Comparison of ENCODE assay signal across 24 cellular contexts in the genomic region with DNA sequence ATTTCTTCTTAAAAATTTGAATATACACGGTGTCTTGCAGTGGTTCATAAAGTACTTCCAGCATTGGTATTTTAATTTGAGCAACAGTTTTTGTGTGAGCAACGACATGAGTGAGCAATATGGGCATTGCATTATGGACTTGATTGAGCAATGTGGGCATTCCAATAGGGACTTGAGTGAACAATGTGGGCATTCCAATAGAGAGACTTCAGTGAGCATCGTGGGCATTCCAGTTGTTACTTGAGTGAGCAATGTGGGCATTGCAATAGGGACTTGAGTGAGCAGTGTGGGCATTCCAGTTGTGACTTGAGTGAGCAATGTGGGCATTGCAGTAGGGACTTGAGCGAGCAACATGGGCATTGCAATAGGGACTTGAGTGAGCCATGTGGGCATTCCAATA.
"Had no signal": no experiment of that assay in that cellular context is flagged by ENCODE, and none has a peak within 500 bp of the region (broad histone marks: within the 10 kb centered on the region; RNA-seq: fewer than 3 reads in every experiment).

No MANE protein-coding gene starts in this region.

- H3K27me3 ChIP-seq: esophagus muscularis mucosa, foreskin keratinocyte, hepatocyte, neutrophil, testis, tibial nerve had no signal

- FAIRE-seq: endometrium, kidney had no signal

- H3K27ac ChIP-seq: epithelial cell of prostate, esophagus muscularis mucosa, foreskin keratinocyte, hepatocyte, left ventricle myocardium inferior, lower lobe of right lung, neutrophil, psoas muscle, skin epidermis, testis, tibial nerve had no signal

- H3K27me3 Mint-ChIP-seq: naive thymus-derived CD4-positive, alpha-beta T cell; stimulated activated naive B cell treated with anti-CD40 and anti-IgM and Interleukin-4, amounts not matched to agents 10 μg/mL and 1 μg/mL and 100 μg/mL, for 72 hours; stimulated activated naive CD8-positive, alpha-beta T cell treated with anti-CD3 and anti-CD28 coated beads, Interleukin-15, amount 100 ng/mL, for 72 hours had no signal

- H3K4me3 ChIP-seq: esophagus muscularis mucosa, hepatocyte, left ventricle myocardium inferior, lower lobe of right lung, psoas muscle, skin epidermis, testis, tibial nerve had no signal

- H3K4me2 ChIP-seq: hepatocyte had no signal

- H3K4me1 ChIP-seq: esophagus muscularis mucosa, foreskin keratinocyte, lower lobe of right lung, psoas muscle, testis, tibial nerve had no signal

- H3K79me2 ChIP-seq: hepatocyte had no signal

- H3K9me3 Mint-ChIP-seq: naive thymus-derived CD4-positive, alpha-beta T cell; nephron progenitor cell had no signal

- H3K9me3 ChIP-seq: esophagus muscularis mucosa, lower lobe of right lung, neutrophil, psoas muscle, testis had no signal

- H3K36me3 ChIP-seq: left ventricle myocardium inferior, lower lobe of right lung, neutrophil had no signal

- H3K27ac Mint-ChIP-seq: nephron progenitor cell; stimulated activated naive B cell treated with anti-CD40 and anti-IgM and Interleukin-4, amounts not matched to agents 10 μg/mL and 1 μg/mL and 100 μg/mL, for 72 hours; stimulated activated naive CD8-positive, alpha-beta T cell treated with anti-CD3 and anti-CD28 coated beads, Interleukin-15, amount 100 ng/mL, for 72 hours had no signal

- H3K4me1 Mint-ChIP-seq: nephron progenitor cell had no signal

- H2AFZ ChIP-seq: hepatocyte had no signal

- H3K4me3 Mint-ChIP-seq: naive thymus-derived CD4-positive, alpha-beta T cell; nephron progenitor cell; stimulated activated naive B cell treated with anti-CD40 and anti-IgM and Interleukin-4, amounts not matched to agents 10 μg/mL and 1 μg/mL and 100 μg/mL, for 72 hours; stimulated activated naive CD8-positive, alpha-beta T cell treated with anti-CD3 and anti-CD28 coated beads, Interleukin-15, amount 100 ng/mL, for 72 hours had no signal

- DNase-seq: effector memory CD4-positive, alpha-beta T cell; head of caudate nucleus; kidney; left cardiac atrium; left ventricle myocardium inferior; lower lobe of right lung; mesendoderm; naive thymus-derived CD4-positive, alpha-beta T cell; nephron progenitor cell; psoas muscle; stimulated activated CD4-positive, alpha-beta T cell treated with anti-CD3 and anti-CD28 coated beads, Interleukin-2, amount 100 ng/mL, for 24 hours; stimulated activated CD4-positive, alpha-beta T cell treated with anti-CD3 and anti-CD28 coated beads, Interleukin-4, amount 100 ng/mL, for 4 hours; stimulated activated naive B cell treated with anti-CD40 and anti-IgM and Interleukin-4, amounts not matched to agents 10 μg/mL and 1 μg/mL and 100 μg/mL, for 72 hours; stimulated activated naive CD8-positive, alpha-beta T cell treated with anti-CD3 and anti-CD28 coated beads, Interleukin-15, amount 100 ng/mL, for 72 hours; testis had no signal

- ATAC-seq: foreskin keratinocyte; left cardiac atrium; lower lobe of right lung; naive thymus-derived CD4-positive, alpha-beta T cell; psoas muscle; sciatic nerve; stimulated activated naive B cell treated with anti-CD40 and anti-IgM and Interleukin-4, amounts not matched to agents 10 μg/mL and 1 μg/mL and 100 μg/mL, for 72 hours; stimulated activated naive CD8-positive, alpha-beta T cell treated with anti-CD3 and anti-CD28 coated beads, Interleukin-15, amount 100 ng/mL, for 72 hours had no signal
